ENCODE assay signal across 7 cellular contexts in the genomic region with DNA sequence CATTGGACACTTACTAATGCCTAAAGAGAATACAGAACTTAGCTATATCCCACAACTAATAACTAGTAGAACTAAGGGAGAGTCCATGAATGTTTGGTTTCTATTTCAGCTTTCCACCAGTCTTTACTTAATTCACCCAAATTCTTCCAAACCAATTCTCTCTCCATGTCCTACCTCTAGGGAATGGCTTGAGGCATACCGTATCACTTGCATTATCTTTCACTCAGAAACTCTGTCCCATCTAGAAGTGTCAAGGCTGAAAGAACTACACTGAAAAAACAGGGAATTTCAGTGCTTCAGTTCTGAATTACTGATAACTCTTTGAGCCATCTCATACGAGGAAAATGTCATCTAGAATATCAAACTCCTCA. TPM values are rescaled to one million over a fixed set of nuclear protein-coding genes. Genes with fewer than 3 reads are reported as not detected.
DNase-seq lines count a peak whose midpoint lies in the region; ATAC-seq and TF ChIP-seq lines count a peak whose summit lies in the region.

No MANE protein-coding gene starts in this region.

- no peaks in the 10 kb centered on the region for H3F3A ChIP-seq in smooth muscle cell (ENCODE audit: low read depth)

- no peaks in the 10 kb centered on the region for H3K79me2 ChIP-seq in H9 (ENCODE audit: insufficient read depth, low read length)
- H3K79me2 ChIP-seq in hepatocyte, result peaks cover 43% of the 10 kb centered on the region
- peaks cover 13% of the 10 kb centered on the region for H3K79me2 ChIP-seq in smooth muscle cell (ENCODE audit: low read depth)

- no peak overlapping the region for H3K18ac ChIP-seq in H9 (ENCODE audit: insufficient read length, low read depth, low read length)

- H3K36me3 Mint-ChIP-seq in H9 (ENCODE audit: insufficient read depth in 1 of 3, low read depth in 3 of 3), result peaks cover 0 to 5% (median 4%) of the 10 kb centered on the region in 3 experiments; a peak in 6 of 7 replicates

- no peaks in the 10 kb centered on the region for H3K9me3 ChIP-seq in H9 (ENCODE audit: control insufficient read depth, low read depth, low read length)
- H3K9me3 ChIP-seq in hepatocyte (ENCODE audit: low read depth), result no peaks in the 10 kb centered on the region
- H3K9me3 ChIP-seq in smooth muscle cell (replicated peaks; ENCODE audit: low read depth), result no peaks in the 10 kb centered on the region

- H4K5ac ChIP-seq in H9 (ENCODE audit: insufficient read length, low read depth, low read length), result no peak overlapping the region

- no peak overlapping the region for H2BK12ac ChIP-seq in H9 (ENCODE audit: insufficient read length, low read depth, low read length)

- peak overlapping the region; percentile 73 to 86 for H3K4me3 Mint-ChIP-seq in H9

- no peak overlapping the region for H3K23ac ChIP-seq in H9 (ENCODE audit: insufficient read length, low read depth, low read length)

- no peaks in the 10 kb centered on the region for H3K27me3 ChIP-seq in H9 (ENCODE audit: insufficient read depth, low read length)
- no peaks in the 10 kb centered on the region for H3K27me3 ChIP-seq in hepatocyte
- no peaks in the 10 kb centered on the region for H3K27me3 ChIP-seq in smooth muscle cell (ENCODE audit: low read depth)

- no peaks in the 10 kb centered on the region for H3K36me3 ChIP-seq in hepatocyte (replicated peaks; ENCODE audit: insufficient read depth, low read depth)
- H3K36me3 ChIP-seq in smooth muscle cell (ENCODE audit: low read depth), result peaks cover 1% of the 10 kb centered on the region

- no peaks in the 10 kb centered on the region for H3K9me2 ChIP-seq in hepatocyte (replicated peaks; ENCODE audit: insufficient read depth)

- H3K4ac ChIP-seq in H9 (ENCODE audit: low read depth, low read length), result no peak overlapping the region

- 0 out of 5 replicates have a peak, but pooled peaks cover 0 to 2% of the 10 kb centered on the region in 2 experiments for H3K9me3 Mint-ChIP-seq in H9

- H2BK120ac ChIP-seq in H9 (ENCODE audit: low read depth, low read length, poor library complexity, severe bottlenecking), result no peak overlapping the region

- H2AK5ac ChIP-seq in H9 (ENCODE audit: insufficient read length, low read length), result no peak overlapping the region

- H3K4me3 ChIP-seq in hepatocyte, result peak overlapping the region; percentile 64
- peak overlapping the region; percentile 73 for H3K4me3 ChIP-seq in smooth muscle cell

- no CpG with 5 or more reads among the region's 2 CpGs for WGBS in H9 (ENCODE audit: extremely low coverage, insufficient read length, low lambda C conversion rate)
- WGBS in hepatocyte (ENCODE audit: low lambda C conversion rate, missing lambda C conversion rate), result 10% methylated on average over 2 of the region's 2 CpGs
- 4% methylated on average over 2 of the region's 2 CpGs for WGBS in smooth muscle cell (ENCODE audit: low lambda C conversion rate)

- no peak overlapping the region for H3K56ac ChIP-seq in H9 (ENCODE audit: insufficient read length, low read depth, low read length)

- no peak overlapping the region for H2BK15ac ChIP-seq in H9 (ENCODE audit: low read depth, low read length)

- H3K27ac ChIP-seq in H9 (ENCODE audit: insufficient read length, low read depth, low read length) (peak overlapping the region; percentile 90), VCaP (peak overlapping the region; percentile 95), hepatocyte (peak overlapping the region; percentile 94), smooth muscle cell (ENCODE audit: low read depth) (peak overlapping the region; percentile 53)

- peak overlapping the region; percentile 100; the same call in 1 of the 2 replicates for H3K14ac ChIP-seq in H9 (ENCODE audit: insufficient read depth, low read length)

- no peak for TF ChIP-seq CTCF in H9 (conservative IDR thresholded peaks at IDR 0.05)
- no peak for TF ChIP-seq CTCF in VCaP (conservative IDR thresholded peaks at IDR 0.05)
- no peak for TF ChIP-seq CTCF in hepatocyte (IDR thresholded peaks at IDR 0.05; ENCODE audit: poor library complexity)
- TF ChIP-seq CTCF in smooth muscle cell (IDR thresholded peaks at IDR 0.05; ENCODE audit: borderline replicate concordance, insufficient read depth, poor library complexity, severe bottlenecking), result no peak

- H3K23me2 ChIP-seq in H9 (ENCODE audit: insufficient read length, low read depth, low read length, poor library complexity, severe bottlenecking), result peaks cover 8% of the 10 kb centered on the region

- no peak overlapping the region for H3T11ph ChIP-seq in H9 (ENCODE audit: low read length)

- H3K4me1 ChIP-seq in H9 (ENCODE audit: insufficient read depth, low read length), result no peaks in the 10 kb centered on the region
- H3K4me1 ChIP-seq in hepatocyte (ENCODE audit: insufficient read depth), result peaks cover 13% of the 10 kb centered on the region
- H3K4me1 ChIP-seq in smooth muscle cell (ENCODE audit: low read depth), result peaks cover 9% of the 10 kb centered on the region

- H3K27me3 Mint-ChIP-seq in H9 (ENCODE audit: low read depth), result no peaks in the 10 kb centered on the region

- H4K91ac ChIP-seq in H9 (ENCODE audit: insufficient read length, low read depth, low read length), result no peak overlapping the region

- H2AFZ ChIP-seq in H9 (ENCODE audit: low read length) (peak overlapping the region; percentile 1), hepatocyte (peak overlapping the region; percentile 84), smooth muscle cell (ENCODE audit: low read depth) (peak overlapping the region; percentile 86)

- H3K4me2 ChIP-seq in H9 (ENCODE audit: insufficient read depth, insufficient read length, low read length) (peak overlapping the region; percentile 79), hepatocyte (peak overlapping the region; percentile 80), smooth muscle cell (peak overlapping the region; percentile 91)

- H2BK20ac ChIP-seq in H9 (ENCODE audit: low read depth, low read length, poor library complexity, severe bottlenecking), result no peak overlapping the region

- peak overlapping the region; percentile 98 for H3K9ac ChIP-seq in H9 (ENCODE audit: extremely low read depth, insufficient read length, low read length)
- peak overlapping the region; percentile 67 for H3K9ac ChIP-seq in smooth muscle cell (ENCODE audit: low read depth)

- no peak for DNase-seq in H9
- no peak for DNase-seq in hepatocyte (ENCODE audit: low spot score)
- no peak for DNase-seq in smooth muscle cell (lab: John Stamatoyannopoulos, UW; ENCODE audit: unreplicated experiment)
- DNase-seq in stimulated activated naive CD4-positive, alpha-beta T cell (lab: John Stamatoyannopoulos, UW), result no peak
- no peak for DNase-seq in cerebellar cortex (ENCODE audit: low spot score)

- no peak for ATAC-seq in GM21367 (IDR thresholded peaks at IDR 0.05; ENCODE audit: unreplicated experiment)

- H3K4me1 Mint-ChIP-seq in H9, result peaks cover 23 to 26% of the 10 kb centered on the region in 2 experiments

- H4K8ac ChIP-seq in H9 (replicated peaks; ENCODE audit: insufficient read length, low read depth, low read length), result no peak overlapping the region

- H2BK5ac ChIP-seq in H9 (ENCODE audit: insufficient read length, low read length), result no peak overlapping the region

- H3K79me1 ChIP-seq in H9 (ENCODE audit: insufficient read depth, low read depth, low read length, poor library complexity, severe bottlenecking), result peaks cover 6% of the 10 kb centered on the region

- H3K27ac Mint-ChIP-seq in H9, result peak overlapping the region; percentile 46 to 98 (median 93); a peak in 5 of 7 replicates

- no peaks in the 10 kb centered on the region for H4K20me1 ChIP-seq in H9 (ENCODE audit: control insufficient read depth, insufficient read depth, insufficient read length)
- H4K20me1 ChIP-seq in hepatocyte (ENCODE audit: insufficient read depth, poor library complexity, severe bottlenecking), result no peaks in the 10 kb centered on the region
- no peaks in the 10 kb centered on the region for H4K20me1 ChIP-seq in smooth muscle cell (ENCODE audit: low read depth)

RNA-seq across cellular contexts. Expression of a gene that starts 0.8 kb away (rescaled TPM):
- 13.9 and 14.6 TPM in 2 replicates for total RNA-seq in H9 (2021)
- 22.1 and 25.3 TPM in 2 replicates for total RNA-seq in hepatocyte
- polyA plus RNA-seq in hepatocyte, result 13.7 and 18.3 TPM in 2 replicates
- 28.9 and 33.4 TPM in 2 replicates for total RNA-seq in smooth muscle cell
- polyA plus RNA-seq in smooth muscle cell, result 7.8 and 11.4 TPM in 2 replicates

Comparison
In these comparisons a context has a peak if more than half of its experiments do, and no peak if none do; other contexts are left out.
1. H2AFZ ChIP-seq: peak in every context shown above with its lines; median percentile 86 in smooth muscle cell; 84 in hepatocyte; 1 in H9.